In the genomic region with DNA sequence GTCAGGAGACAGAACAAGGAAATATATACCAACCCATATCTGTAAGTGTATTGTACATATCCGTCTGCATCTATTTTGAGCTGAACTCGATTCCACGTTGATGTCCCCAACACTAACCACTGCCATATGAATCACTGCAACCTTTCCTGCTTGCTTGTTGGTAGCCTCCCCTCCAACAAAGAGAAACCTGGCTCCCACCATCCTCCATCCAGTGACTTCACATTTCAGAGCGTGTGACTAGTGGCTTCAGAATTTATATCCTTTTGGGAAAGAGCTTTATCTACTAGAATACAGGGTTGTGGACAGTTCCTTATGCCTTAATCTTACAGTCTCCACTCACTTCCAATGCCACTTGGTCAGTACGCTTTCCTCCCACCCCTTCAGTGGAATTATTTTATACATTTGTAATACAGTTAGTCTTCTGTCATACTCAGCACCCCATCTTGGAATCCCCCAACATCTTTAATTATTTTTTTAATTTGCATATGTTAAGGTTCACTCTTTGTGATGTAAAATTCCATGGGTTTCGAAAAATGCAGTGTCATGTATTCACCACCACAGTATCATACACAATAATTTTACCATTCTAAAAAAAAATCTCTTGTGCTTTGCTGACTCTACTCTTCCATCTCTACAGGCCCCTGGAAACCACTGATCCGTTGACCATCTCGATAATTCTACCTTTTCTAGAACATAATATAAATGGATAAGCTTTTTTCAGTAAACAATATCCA, we compare ENCODE assay signal across 7 cellular contexts.
DNase-seq lines count a peak whose midpoint lies in the region; ATAC-seq, FAIRE-seq and TF ChIP-seq lines count a peak whose summit lies in the region.
"Not testable (repeated sequence)": the region's sequence is repeated elsewhere in the genome, so short reads cannot be mapped to it uniquely, and the experiment has no call there.

No MANE protein-coding gene starts in this region.

- in situ Hi-C loops in brain microvascular endothelial cell (cut with HindIII; ENCODE audit: low pct_ligation_motif_present, low sequenced_read_pairs) = not testable (repeated sequence)

- H3K4me1 ChIP-seq in A549; GM23338 (ENCODE audit: insufficient read depth); astrocyte (ENCODE audit: insufficient read depth, low read length): not testable (repeated sequence)

- H3K36me3 Mint-ChIP-seq in GM23338 (ENCODE audit: low read depth); astrocyte (ENCODE audit: low read depth, unreplicated experiment): not testable (repeated sequence)

- not testable (repeated sequence) for H3F3A ChIP-seq in GM23338 (replicated peaks; ENCODE audit: low read depth)

- not testable (repeated sequence) for H3K4me3 Mint-ChIP-seq in GM23338; astrocyte (ENCODE audit: unreplicated experiment)

- DNase-seq in A549 (ENCODE audit: low read depth in 1 of 2, low spot score in 1 of 2); GM23338 (ENCODE audit: low spot score): not testable (repeated sequence)
- peak; percentile 22 for DNase-seq in M059J (ENCODE audit: low read depth)
- DNase-seq in astrocyte (ENCODE audit: low read depth) = peak; percentile 35
- DNase-seq in brain microvascular endothelial cell = peak; percentile 53
- DNase-seq in fibroblast of pulmonary artery (ENCODE audit: low read depth) = peak; percentile 6
- peak; percentile 5 for DNase-seq in non-pigmented ciliary epithelial cell (ENCODE audit: low read depth)

- FAIRE-seq in A549 (lab: Jason Lieb, UNC); astrocyte (lab: Jason Lieb, UNC): not testable (repeated sequence)

- H3K27me3 ChIP-seq in GM23338 (ENCODE audit: insufficient read depth); astrocyte (ENCODE audit: insufficient read depth, low read length); brain microvascular endothelial cell (replicated peaks): not testable (repeated sequence)

- CTCF ChIA-PET in A549 (lab: Yijun Ruan, JAX) = not testable (repeated sequence)

- not testable (repeated sequence) for H3K27ac ChIP-seq in A549; GM23338 (ENCODE audit: low read depth)
- H3K27ac ChIP-seq in astrocyte (ENCODE audit: low read depth, low read length) (peak overlapping the region; percentile 5), brain microvascular endothelial cell (peak overlapping the region; percentile 22)

- TF ChIP-seq RAD21 in A549 (conservative IDR thresholded peaks at IDR 0.05 in 1 of 2, IDR thresholded peaks at IDR 0.05 in 1 of 2) = not testable (repeated sequence)

- TF ChIP-seq CTCF in A549 (IDR thresholded peaks at IDR 0.05); GM23338 (conservative IDR thresholded peaks at IDR 0.05; ENCODE audit: low read depth in 2 of 2); astrocyte (IDR thresholded peaks at IDR 0.05; ENCODE audit: insufficient read depth, low read depth, low read length); brain microvascular endothelial cell (IDR thresholded peaks at IDR 0.05; ENCODE audit: low read depth, low read length, missing control alignments); fibroblast of pulmonary artery (IDR thresholded peaks at IDR 0.05; ENCODE audit: low read length, missing control alignments): not testable (repeated sequence)

- not testable (repeated sequence) for H3K27me3 Mint-ChIP-seq in GM23338 (ENCODE audit: insufficient read depth, low read depth, poor library complexity); astrocyte (ENCODE audit: low read depth, unreplicated experiment)

- H3K27ac Mint-ChIP-seq in GM23338 = peak overlapping the region; percentile 64; the same call in 1 of the 2 replicates
- H3K27ac Mint-ChIP-seq in astrocyte (ENCODE audit: unreplicated experiment) = peak overlapping the region; percentile 36

- not testable (repeated sequence) for H3K4me2 ChIP-seq in A549; GM23338; astrocyte (ENCODE audit: low read length)

- not testable (repeated sequence) for H3K4me3 ChIP-seq in A549; GM23338; astrocyte (ENCODE audit: insufficient read depth, low read depth, low read length); brain microvascular endothelial cell (ENCODE audit: low read depth, low read length); fibroblast of pulmonary artery (replicated peaks; ENCODE audit: low read depth, low read length)

- not testable (repeated sequence) for H4K20me1 ChIP-seq in GM23338 (replicated peaks; ENCODE audit: insufficient read depth)
- H4K20me1 ChIP-seq in astrocyte (ENCODE audit: insufficient read depth, low read length) = peaks cover 14% of the 10 kb centered on the region

- TF ChIP-seq POLR2A in A549 (IDR thresholded peaks at IDR 0.05; ENCODE audit: low read length) = not testable (repeated sequence)

- WGBS in A549 (ENCODE audit: missing lambda C conversion rate) = 91% methylated on average over 8 of the region's 8 CpGs

- TF ChIP-seq EP300 in A549 (IDR thresholded peaks at IDR 0.05) = not testable (repeated sequence)

- not testable (repeated sequence) for ATAC-seq in A549, GM23338

- not testable (repeated sequence) for H3K9me3 Mint-ChIP-seq in GM23338; astrocyte (ENCODE audit: unreplicated experiment)

- H3K79me2 ChIP-seq in GM23338 (replicated peaks; ENCODE audit: insufficient read depth); astrocyte (ENCODE audit: insufficient read depth, low read length): not testable (repeated sequence)

- H3K9me3 ChIP-seq in A549; astrocyte (ENCODE audit: insufficient read depth, low read depth, low read length): not testable (repeated sequence)

- H3K4me1 Mint-ChIP-seq in GM23338; astrocyte (ENCODE audit: low read depth, unreplicated experiment): not testable (repeated sequence)

- not testable (repeated sequence) for H3K9ac ChIP-seq in astrocyte (ENCODE audit: low read length)

- H2AFZ ChIP-seq in GM23338; astrocyte (ENCODE audit: low read depth, low read length): not testable (repeated sequence)

- POLR2A ChIA-PET in A549 (lab: Yijun Ruan, JAX) = not testable (repeated sequence)

- H3K9me2 ChIP-seq in GM23338 (ENCODE audit: insufficient read depth) = not testable (repeated sequence)

- H3K36me3 ChIP-seq in GM23338 (ENCODE audit: insufficient read depth); astrocyte (ENCODE audit: insufficient read depth, low read length); brain microvascular endothelial cell (replicated peaks): not testable (repeated sequence)

TF ChIP-seq in A549, 52 proteins besides CTCF, POLR2A, EP300 and RAD21:
- TF ChIP-seq MAFK (IDR thresholded peaks at IDR 0.05; ENCODE audit: partially characterized antibody) = peak; percentile 48
